In genomic region chr12:34022079-34022830, GRCh38 we compare ENCODE assay signal across 1 cellular context.
A peak's percentile ranks its signal among the peaks of the same experiment; 100 is the strongest.
TF ChIP-seq lines count a peak whose summit lies in the region.

A gene with protein sequence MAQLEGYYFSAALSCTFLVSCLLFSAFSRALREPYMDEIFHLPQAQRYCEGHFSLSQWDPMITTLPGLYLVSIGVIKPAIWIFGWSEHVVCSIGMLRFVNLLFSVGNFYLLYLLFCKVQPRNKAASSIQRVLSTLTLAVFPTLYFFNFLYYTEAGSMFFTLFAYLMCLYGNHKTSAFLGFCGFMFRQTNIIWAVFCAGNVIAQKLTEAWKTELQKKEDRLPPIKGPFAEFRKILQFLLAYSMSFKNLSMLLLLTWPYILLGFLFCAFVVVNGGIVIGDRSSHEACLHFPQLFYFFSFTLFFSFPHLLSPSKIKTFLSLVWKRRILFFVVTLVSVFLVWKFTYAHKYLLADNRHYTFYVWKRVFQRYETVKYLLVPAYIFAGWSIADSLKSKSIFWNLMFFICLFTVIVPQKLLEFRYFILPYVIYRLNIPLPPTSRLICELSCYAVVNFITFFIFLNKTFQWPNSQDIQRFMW (plus strand): TSS chr12:34022496. CDS start chr12:34022600, 104 bp downstream.

TF ChIP-seq in HepG2, 621 proteins besides CTCF, POLR2A, EP300 and RAD21 (continued from another document and continues in another):
- peak; percentile 81; the same call in 1 of the 2 replicates for TF ChIP-seq ZNF335 (CRISPR knock-in tag; IDR thresholded peaks at IDR 0.05)
- TF ChIP-seq, protein P1, sequence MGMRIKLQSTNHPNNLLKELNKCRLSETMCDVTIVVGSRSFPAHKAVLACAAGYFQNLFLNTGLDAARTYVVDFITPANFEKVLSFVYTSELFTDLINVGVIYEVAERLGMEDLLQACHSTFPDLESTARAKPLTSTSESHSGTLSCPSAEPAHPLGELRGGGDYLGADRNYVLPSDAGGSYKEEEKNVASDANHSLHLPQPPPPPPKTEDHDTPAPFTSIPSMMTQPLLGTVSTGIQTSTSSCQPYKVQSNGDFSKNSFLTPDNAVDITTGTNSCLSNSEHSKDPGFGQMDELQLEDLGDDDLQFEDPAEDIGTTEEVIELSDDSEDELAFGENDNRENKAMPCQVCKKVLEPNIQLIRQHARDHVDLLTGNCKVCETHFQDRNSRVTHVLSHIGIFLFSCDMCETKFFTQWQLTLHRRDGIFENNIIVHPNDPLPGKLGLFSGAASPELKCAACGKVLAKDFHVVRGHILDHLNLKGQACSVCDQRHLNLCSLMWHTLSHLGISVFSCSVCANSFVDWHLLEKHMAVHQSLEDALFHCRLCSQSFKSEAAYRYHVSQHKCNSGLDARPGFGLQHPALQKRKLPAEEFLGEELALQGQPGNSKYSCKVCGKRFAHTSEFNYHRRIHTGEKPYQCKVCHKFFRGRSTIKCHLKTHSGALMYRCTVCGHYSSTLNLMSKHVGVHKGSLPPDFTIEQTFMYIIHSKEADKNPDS (CRISPR knock-in tag; IDR thresholded peaks at IDR 0.05) = no peak
- TF ChIP-seq HOXA3 (CRISPR knock-in tag; IDR thresholded peaks at IDR 0.05) = peak; percentile 89
- TF ChIP-seq KDM1A (CRISPR knock-in tag; IDR thresholded peaks at IDR 0.05) = no peak
- TF ChIP-seq MBD4 (IDR thresholded peaks at IDR 0.05; ENCODE audit: borderline replicate concordance, low read length) = no peak
- TF ChIP-seq HES4 (CRISPR knock-in tag; IDR thresholded peaks at IDR 0.05; ENCODE audit: borderline replicate concordance) = no peak
- peak; percentile 44; the same call in 1 of the 2 replicates for TF ChIP-seq GFI1 (CRISPR knock-in tag; IDR thresholded peaks at IDR 0.05; ENCODE audit: borderline replicate concordance)
- TF ChIP-seq GABPB1 (CRISPR knock-in tag; IDR thresholded peaks at IDR 0.05) = peak; percentile 97
- TF ChIP-seq MED13 (CRISPR knock-in tag; IDR thresholded peaks at IDR 0.05) = no peak
- no peak for TF ChIP-seq IRX3 (CRISPR knock-in tag; IDR thresholded peaks at IDR 0.05; ENCODE audit: borderline replicate concordance, low read depth)
- TF ChIP-seq ZNF530 (CRISPR knock-in tag; IDR thresholded peaks at IDR 0.05; ENCODE audit: low read depth) = no peak
- TF ChIP-seq ZFP62 (CRISPR knock-in tag; IDR thresholded peaks at IDR 0.05) = no peak
- TF ChIP-seq SETDB1 (CRISPR knock-in tag; IDR thresholded peaks at IDR 0.05; ENCODE audit: borderline replicate concordance) = peak; percentile 71; the same call in 1 of the 2 replicates
- TF ChIP-seq, protein P2, sequence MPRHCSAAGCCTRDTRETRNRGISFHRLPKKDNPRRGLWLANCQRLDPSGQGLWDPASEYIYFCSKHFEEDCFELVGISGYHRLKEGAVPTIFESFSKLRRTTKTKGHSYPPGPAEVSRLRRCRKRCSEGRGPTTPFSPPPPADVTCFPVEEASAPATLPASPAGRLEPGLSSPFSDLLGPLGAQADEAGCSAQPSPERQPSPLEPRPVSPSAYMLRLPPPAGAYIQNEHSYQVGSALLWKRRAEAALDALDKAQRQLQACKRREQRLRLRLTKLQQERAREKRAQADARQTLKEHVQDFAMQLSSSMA (CRISPR knock-in tag; IDR thresholded peaks at IDR 0.05) = no peak
- TF ChIP-seq, protein P3, sequence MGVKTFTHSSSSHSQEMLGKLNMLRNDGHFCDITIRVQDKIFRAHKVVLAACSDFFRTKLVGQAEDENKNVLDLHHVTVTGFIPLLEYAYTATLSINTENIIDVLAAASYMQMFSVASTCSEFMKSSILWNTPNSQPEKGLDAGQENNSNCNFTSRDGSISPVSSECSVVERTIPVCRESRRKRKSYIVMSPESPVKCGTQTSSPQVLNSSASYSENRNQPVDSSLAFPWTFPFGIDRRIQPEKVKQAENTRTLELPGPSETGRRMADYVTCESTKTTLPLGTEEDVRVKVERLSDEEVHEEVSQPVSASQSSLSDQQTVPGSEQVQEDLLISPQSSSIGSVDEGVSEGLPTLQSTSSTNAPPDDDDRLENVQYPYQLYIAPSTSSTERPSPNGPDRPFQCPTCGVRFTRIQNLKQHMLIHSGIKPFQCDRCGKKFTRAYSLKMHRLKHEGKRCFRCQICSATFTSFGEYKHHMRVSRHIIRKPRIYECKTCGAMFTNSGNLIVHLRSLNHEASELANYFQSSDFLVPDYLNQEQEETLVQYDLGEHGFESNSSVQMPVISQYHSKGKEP (CRISPR knock-in tag; IDR thresholded peaks at IDR 0.05) = no peak
- no peak for TF ChIP-seq PTBP1 (IDR thresholded peaks at IDR 0.05; ENCODE audit: low read depth, low read length, poor library complexity, severe bottlenecking)
- no peak for TF ChIP-seq ZKSCAN1 (IDR thresholded peaks at IDR 0.05; ENCODE audit: low read length)
- TF ChIP-seq ZNF614 (CRISPR knock-in tag; IDR thresholded peaks at IDR 0.05; ENCODE audit: borderline replicate concordance) = peak; percentile 98
- TF ChIP-seq SOX5 (CRISPR knock-in tag; IDR thresholded peaks at IDR 0.05; ENCODE audit: borderline replicate concordance) = peak; percentile 52; the same call in 1 of the 2 replicates
- peak; percentile 75; the same call in 1 of the 2 replicates for TF ChIP-seq ZNF556 (CRISPR knock-in tag; IDR thresholded peaks at IDR 0.05; ENCODE audit: borderline replicate concordance)
- TF ChIP-seq KLF13 (CRISPR knock-in tag; IDR thresholded peaks at IDR 0.05) = no peak
- peak; percentile 76 for TF ChIP-seq ASH2L (IDR thresholded peaks at IDR 0.05; ENCODE audit: insufficient read length, low read depth, low read length)
- TF ChIP-seq STAT6 (CRISPR knock-in tag; IDR thresholded peaks at IDR 0.05; ENCODE audit: borderline replicate concordance) = peak; percentile 58; the same call in 1 of the 2 replicates
- 0 out of 2 replicates have a peak, but pooled peaks have one; percentile 27 for TF ChIP-seq ZBTB20 (CRISPR knock-in tag; IDR thresholded peaks at IDR 0.05; ENCODE audit: borderline replicate concordance, low read depth)
- no peak for TF ChIP-seq ZFP41 (CRISPR knock-in tag; IDR thresholded peaks at IDR 0.05; ENCODE audit: borderline replicate concordance)
- TF ChIP-seq, protein P4, sequence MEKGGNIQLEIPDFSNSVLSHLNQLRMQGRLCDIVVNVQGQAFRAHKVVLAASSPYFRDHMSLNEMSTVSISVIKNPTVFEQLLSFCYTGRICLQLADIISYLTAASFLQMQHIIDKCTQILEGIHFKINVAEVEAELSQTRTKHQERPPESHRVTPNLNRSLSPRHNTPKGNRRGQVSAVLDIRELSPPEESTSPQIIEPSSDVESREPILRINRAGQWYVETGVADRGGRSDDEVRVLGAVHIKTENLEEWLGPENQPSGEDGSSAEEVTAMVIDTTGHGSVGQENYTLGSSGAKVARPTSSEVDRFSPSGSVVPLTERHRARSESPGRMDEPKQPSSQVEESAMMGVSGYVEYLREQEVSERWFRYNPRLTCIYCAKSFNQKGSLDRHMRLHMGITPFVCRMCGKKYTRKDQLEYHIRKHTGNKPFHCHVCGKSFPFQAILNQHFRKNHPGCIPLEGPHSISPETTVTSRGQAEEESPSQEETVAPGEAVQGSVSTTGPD (CRISPR knock-in tag; IDR thresholded peaks at IDR 0.05) = no peak
- no peak for TF ChIP-seq ZSCAN12 (CRISPR knock-in tag; IDR thresholded peaks at IDR 0.05)
- TF ChIP-seq ZFP1 (CRISPR knock-in tag; IDR thresholded peaks at IDR 0.05) = no peak; the same call in 1 of the 2 replicates
- TF ChIP-seq JUN (CRISPR knock-in tag; IDR thresholded peaks at IDR 0.05) = no peak
- TF ChIP-seq, protein P5, sequence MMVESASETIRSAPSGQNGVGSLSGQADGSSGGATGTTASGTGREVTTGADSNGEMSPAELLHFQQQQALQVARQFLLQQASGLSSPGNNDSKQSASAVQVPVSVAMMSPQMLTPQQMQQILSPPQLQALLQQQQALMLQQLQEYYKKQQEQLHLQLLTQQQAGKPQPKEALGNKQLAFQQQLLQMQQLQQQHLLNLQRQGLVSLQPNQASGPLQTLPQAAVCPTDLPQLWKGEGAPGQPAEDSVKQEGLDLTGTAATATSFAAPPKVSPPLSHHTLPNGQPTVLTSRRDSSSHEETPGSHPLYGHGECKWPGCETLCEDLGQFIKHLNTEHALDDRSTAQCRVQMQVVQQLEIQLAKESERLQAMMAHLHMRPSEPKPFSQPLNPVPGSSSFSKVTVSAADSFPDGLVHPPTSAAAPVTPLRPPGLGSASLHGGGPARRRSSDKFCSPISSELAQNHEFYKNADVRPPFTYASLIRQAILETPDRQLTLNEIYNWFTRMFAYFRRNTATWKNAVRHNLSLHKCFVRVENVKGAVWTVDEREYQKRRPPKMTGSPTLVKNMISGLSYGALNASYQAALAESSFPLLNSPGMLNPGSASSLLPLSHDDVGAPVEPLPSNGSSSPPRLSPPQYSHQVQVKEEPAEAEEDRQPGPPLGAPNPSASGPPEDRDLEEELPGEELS (CRISPR knock-in tag; IDR thresholded peaks at IDR 0.05) = peak; percentile 84
- no peak for TF ChIP-seq HOXA9 (CRISPR knock-in tag; IDR thresholded peaks at IDR 0.05; ENCODE audit: borderline replicate concordance)
- TF ChIP-seq ZNF274 (CRISPR knock-in tag; IDR thresholded peaks at IDR 0.05) = peak; percentile 41; the same call in 1 of the 2 replicates
- no peak for TF ChIP-seq MTA1 (CRISPR knock-in tag; IDR thresholded peaks at IDR 0.05; ENCODE audit: borderline replicate concordance)
- no peak for TF ChIP-seq ZNF615 (CRISPR knock-in tag; IDR thresholded peaks at IDR 0.05; ENCODE audit: borderline replicate concordance)
- TF ChIP-seq ZNF691 (CRISPR knock-in tag; IDR thresholded peaks at IDR 0.05; ENCODE audit: borderline replicate concordance, low read depth) = no peak
- TF ChIP-seq ZNF432 (CRISPR knock-in tag; IDR thresholded peaks at IDR 0.05; ENCODE audit: borderline replicate concordance) = no peak
- TF ChIP-seq DRAP1 (CRISPR knock-in tag; IDR thresholded peaks at IDR 0.05) = no peak
- no peak for TF ChIP-seq ZNF142 (CRISPR knock-in tag; IDR thresholded peaks at IDR 0.05)
- no peak for TF ChIP-seq ZNF546 (CRISPR knock-in tag; conservative IDR thresholded peaks at IDR 0.05)
- TF ChIP-seq ZNF7 (CRISPR knock-in tag; IDR thresholded peaks at IDR 0.05) = no peak
